In genomic region chr6:87723727-87724078, GRCh38 we compare ENCODE assay signal across 17 cellular contexts. TPM values are rescaled to one million over a fixed set of nuclear protein-coding genes. Genes with fewer than 3 reads are reported as not detected.
DNase-seq lines count a peak whose midpoint lies in the region; ATAC-seq, FAIRE-seq and TF ChIP-seq lines count a peak whose summit lies in the region.
"Had no signal": no experiment of that assay in that cellular context is flagged by ENCODE, and none has a peak within 500 bp of the region (broad histone marks: within the 10 kb centered on the region; RNA-seq: fewer than 3 reads in every experiment).

No MANE protein-coding gene starts in this region.

- H3K4me2 ChIP-seq in A549 (peak overlapping the region; percentile 60), HCT116 (ENCODE audit: low read length) (peak overlapping the region; percentile 53)

- no TSS peak for BruUV-seq in HCT116 (replicated peaks; lab: Mats Ljungman, UMichigan)

- intact Hi-C loops in HCT116 (cut with micrococcal nuclease): loop anchor here (1.0 kb wide), 1 partner anchor 9 kb away; no protein-coding TSS in a partner anchor
- intact Hi-C loops in adrenal gland (cut with DNase I): no loop called here
- intact Hi-C loops in right lobe of liver (cut with DNase I): no loop called here

- no peak for TF ChIP-seq RAD21 in A549 (conservative IDR thresholded peaks at IDR 0.05 in 1 of 2, IDR thresholded peaks at IDR 0.05 in 1 of 2)
- TF ChIP-seq RAD21 in HCT116 (IDR thresholded peaks at IDR 0.05; ENCODE audit: low read depth): no peak

- H3K27ac ChIP-seq in A549 (peak overlapping the region; percentile 93), HCT116 (ENCODE audit: low read depth, low read length) (no peak overlapping the region), adrenal gland (peak overlapping the region in 3 of 5 donors; percentile 30 to 54 (median 39)), right lobe of liver (peak overlapping the region in 2 of 3 donors; percentile 19 to 70)
- H3K27ac ChIP-seq: esophagus muscularis mucosa had no signal

- POLR2A ChIA-PET in A549 (lab: Yijun Ruan, JAX) (interaction anchor here (0.9 to 1.4 kb wide), 4 partner anchors 9 to 66 kb away, joined by 3 to 14 read pairs (median 4); partner anchors contain the start of gene AKIRIN2), HCT116 (lab: Charles Lee) (interaction anchor here (0.8 to 2.2 kb wide), 3 partner anchors 9 to 21 kb away, joined by 3 to 7 read pairs (median 4); partner anchors contain the start of gene AKIRIN2)

- CTCF ChIA-PET in A549 (lab: Yijun Ruan, JAX): interaction anchor here (2.0 kb wide), 1 partner anchor 49 kb away, joined by 7 read pairs; no protein-coding TSS in a partner anchor
- CTCF ChIA-PET in HCT116 (lab: Charles Lee): no interaction called here

- H3K4me3 Mint-ChIP-seq in activated naive CD8-positive, alpha-beta T cell treated with anti-CD3 and anti-CD28 coated beads for 36 hours: no peak overlapping the region
- H3K4me3 Mint-ChIP-seq: T-helper 2 cell treated with Interferon-gamma antibody and Interleukin-4, amounts not matched to agents 5 μg/mL and 100 μg/mL, for 36 hours had no signal

- no peaks in the 10 kb centered on the region for H3K9me3 Mint-ChIP-seq in activated naive CD8-positive, alpha-beta T cell treated with anti-CD3 and anti-CD28 coated beads for 36 hours
- H3K9me3 Mint-ChIP-seq: T-helper 2 cell treated with Interferon-gamma antibody and Interleukin-4, amounts not matched to agents 5 μg/mL and 100 μg/mL, for 36 hours had no signal

- no peaks in the 10 kb centered on the region for H3K9me2 ChIP-seq in HCT116 (ENCODE audit: insufficient read depth)

- TF ChIP-seq CTCF in A549 (IDR thresholded peaks at IDR 0.05): no peak
- no peak for TF ChIP-seq CTCF in HCT116 (IDR thresholded peaks at IDR 0.05 in 2 of 3, conservative IDR thresholded peaks at IDR 0.05 in 1 of 3; ENCODE audit: borderline replicate concordance in 1 of 3, insufficient read depth in 1 of 3, low read depth in 2 of 3, low read length in 2 of 3)
- no peak for TF ChIP-seq CTCF in adrenal gland (IDR thresholded peaks at IDR 0.05)
- no peak for TF ChIP-seq CTCF in right lobe of liver (IDR thresholded peaks at IDR 0.05)

- H2AFZ ChIP-seq in HCT116 (ENCODE audit: low read depth, low read length, poor library complexity, severe bottlenecking): peak overlapping the region; percentile 48

- no peaks in the 10 kb centered on the region for H3K27me3 Mint-ChIP-seq in activated naive CD8-positive, alpha-beta T cell treated with anti-CD3 and anti-CD28 coated beads for 36 hours

- no peak for FAIRE-seq in A549 (lab: Jason Lieb, UNC)
- FAIRE-seq: pancreas had no signal

- H3K36me3 Mint-ChIP-seq in activated naive CD8-positive, alpha-beta T cell treated with anti-CD3 and anti-CD28 coated beads for 36 hours: no peaks in the 10 kb centered on the region

- no peaks in the 10 kb centered on the region for H3K27me3 ChIP-seq in HCT116 (ENCODE audit: insufficient read depth, low read length)
- no peaks in the 10 kb centered on the region for H3K27me3 ChIP-seq in adrenal gland
- no peaks in the 10 kb centered on the region for H3K27me3 ChIP-seq in right lobe of liver
- H3K27me3 ChIP-seq: esophagus muscularis mucosa, pancreas had no signal

- H4K20me1 ChIP-seq in HCT116 (ENCODE audit: insufficient read depth): no peaks in the 10 kb centered on the region

- RAD21 ChIA-PET in HCT116 (lab: Charles Lee; ENCODE audit: low non-redundant PET in 1 of 2, low total read pairs in 2 of 2, uncharacterized antibody in 2 of 2, unreplicated experiment in 2 of 2): no interaction called here

- peaks cover 9% of the 10 kb centered on the region for H3K4me1 Mint-ChIP-seq in activated naive CD8-positive, alpha-beta T cell treated with anti-CD3 and anti-CD28 coated beads for 36 hours

- no peak overlapping the region for H3K27ac Mint-ChIP-seq in activated naive CD8-positive, alpha-beta T cell treated with anti-CD3 and anti-CD28 coated beads for 36 hours
- H3K27ac Mint-ChIP-seq: T-helper 2 cell treated with Interferon-gamma antibody and Interleukin-4, amounts not matched to agents 5 μg/mL and 100 μg/mL, for 36 hours had no signal

- TF ChIP-seq POLR2A in A549 (IDR thresholded peaks at IDR 0.05; ENCODE audit: low read length): no peak
- TF ChIP-seq POLR2A in HCT116 (IDR thresholded peaks at IDR 0.05; ENCODE audit: borderline replicate concordance, extremely low read depth, insufficient read depth, insufficient read length): no peak
- TF ChIP-seq POLR2A in adrenal gland (IDR thresholded peaks at IDR 0.05): no peak
- no peak for TF ChIP-seq POLR2A in right lobe of liver (IDR thresholded peaks at IDR 0.05)

- no peak for DNase-seq in A549 (ENCODE audit: low read depth in 1 of 2, low spot score in 1 of 2)
- DNase-seq in HCT116 (ENCODE audit: low read depth, low spot score): no peak
- no peak for DNase-seq in adrenal gland
- no peak for DNase-seq in right lobe of liver
- no peak for DNase-seq in glomerular visceral epithelial cell (ENCODE audit: extremely low spot score)
- DNase-seq in activated naive CD8-positive, alpha-beta T cell treated with anti-CD3 and anti-CD28 coated beads for 36 hours: no peak
- DNase-seq: activated CD4-positive, alpha-beta T cell treated with anti-CD3 and anti-CD28 coated beads for 48 hours; activated T-cell treated with anti-CD3 and anti-CD28 coated beads, Interleukin-2, amount 50 U/mL, for 48 hours; cortex of kidney; NCI-H187; NCI-H524 had no signal

- H3K36me3 ChIP-seq in HCT116 (ENCODE audit: control insufficient read depth in 1 of 2, insufficient read depth in 2 of 2, low read length in 2 of 2): no peaks in the 10 kb centered on the region
- no peaks in the 10 kb centered on the region for H3K36me3 ChIP-seq in adrenal gland (replicated peaks in 1 of 2)
- H3K36me3 ChIP-seq in right lobe of liver: no peaks in the 10 kb centered on the region
- H3K36me3 ChIP-seq: esophagus muscularis mucosa, HAP-1, pancreas had no signal

- H3K9me3 ChIP-seq in A549 (0 out of 3 replicates have a peak, but pooled peaks cover 7% of the 10 kb centered on the region), HCT116 (ENCODE audit: control insufficient read depth in 1 of 2, insufficient read depth in 1 of 2, low read depth in 1 of 2, low read length in 2 of 2) (no peaks in the 10 kb centered on the region), adrenal gland (replicated peaks in 1 of 3) (no peaks in the 10 kb centered on the region), right lobe of liver (no peaks in the 10 kb centered on the region)
- H3K9me3 ChIP-seq: esophagus muscularis mucosa, HAP-1, pancreas had no signal

- H3K4me1 ChIP-seq in A549 (peaks cover 62% of the 10 kb centered on the region), HCT116 (ENCODE audit: control insufficient read depth in 1 of 2, insufficient read depth in 2 of 2, low read length in 2 of 2) (peaks cover 10 to 22% of the 10 kb centered on the region in 2 experiments; a peak in 3 of 4 replicates), adrenal gland (replicated peaks in 1 of 2) (peaks cover 24 to 28% of the 10 kb centered on the region in 2 donors), right lobe of liver (peaks cover 0 to 14% (median 7%) of the 10 kb centered on the region in 4 donors)

- ATAC-seq in A549 (no peak), HCT116 (no peak), right lobe of liver (no peak), HG03039 (IDR thresholded peaks at IDR 0.05; ENCODE audit: unreplicated experiment) (no peak), HG03097 (IDR thresholded peaks at IDR 0.05; ENCODE audit: low FRiP score, unreplicated experiment) (no peak)

- no peaks in the 10 kb centered on the region for H3K79me2 ChIP-seq in HCT116 (ENCODE audit: insufficient read depth, low read length)

- 79% methylated on average over 4 of the region's 4 CpGs for WGBS in A549 (ENCODE audit: missing lambda C conversion rate)
- 71 to 90% (median 84%) methylated on average over 4 of the region's 4 CpGs for WGBS in adrenal gland, 4 donors
- 64% methylated on average over 4 of the region's 4 CpGs for WGBS in right lobe of liver (ENCODE audit: insufficient coverage, low coverage, low lambda C conversion rate, missing lambda C conversion rate)

- TF ChIP-seq EP300 in A549 (IDR thresholded peaks at IDR 0.05): no peak

- H3K9ac ChIP-seq in HCT116 (ENCODE audit: low read length): no peak overlapping the region

- H3K4me3 ChIP-seq in A549 (no peak overlapping the region), HCT116 (replicated peaks in 1 of 2; ENCODE audit: low read depth in 1 of 2, low read length in 2 of 2) (no peak overlapping the region), adrenal gland (no peak overlapping the region), right lobe of liver (no peak overlapping the region)
- H3K4me3 ChIP-seq: esophagus muscularis mucosa, HAP-1, pancreas had no signal

TF ChIP-seq in A549, 52 proteins besides CTCF, POLR2A, EP300 and RAD21 (continues in another document):
- no peak for TF ChIP-seq ZC3H11A (IDR thresholded peaks at IDR 0.05)
- TF ChIP-seq HES2 (IDR thresholded peaks at IDR 0.05): no peak
- no peak for TF ChIP-seq SMC3 (IDR thresholded peaks at IDR 0.05)
- TF ChIP-seq NPAS2 (CRISPR knock-in tag; IDR thresholded peaks at IDR 0.05; ENCODE audit: borderline replicate concordance): no peak
- TF ChIP-seq GATA3 (IDR thresholded peaks at IDR 0.05; ENCODE audit: borderline replicate concordance): no peak

TF ChIP-seq in HCT116, 20 proteins besides CTCF, POLR2A, EP300 and RAD21 (continues in another document):
- TF ChIP-seq SIN3A (IDR thresholded peaks at IDR 0.05; ENCODE audit: low read depth) (no peak), EGR1 (IDR thresholded peaks at IDR 0.05; ENCODE audit: low read depth) (no peak), JUND (IDR thresholded peaks at IDR 0.05) (no peak)

RNA-seq across cellular contexts. Expression of gene AKIRIN2, which starts 21.7 kb away (rescaled TPM):
- polyA plus RNA-seq in A549 (2011; rRNA removed) (23.7 and 28.8 TPM in 2 replicates), A549 (2017; fragmentation: RNase III; extraction: RNeasy Plus Mini Kit Qiagen cat#74134 plus additional on column Dnase treatment) (39.1 to 41.6 TPM (median 40.1 TPM) in 3 replicates), adrenal gland (10 to 100 TPM; 22.8 to 60.0 (median 31.1) TPM)
- polyA plus RNA-seq in A549 (2012; cell fraction: cytosol; rRNA removed): 28.6 and 32.2 TPM in 2 replicates
- 28.2 and 33.2 TPM in 2 replicates for polyA plus RNA-seq in A549 (2012; cell fraction: nucleus; rRNA removed)
- polyA minus RNA-seq in A549 (2011; rRNA and poly(A)+ RNA removed): 13.6 and 20.5 TPM in 2 replicates
- total RNA-seq in HCT116 (2021; ENCODE audit: unreplicated experiment) (54.8 TPM), adrenal gland (10 to 100 TPM; 23.9 to 70.2 (median 55.5) TPM), right lobe of liver (10 to 100 TPM; 10.6 to 25.3 (median 18.6) TPM)
- polyA plus RNA-seq in HCT116 (2012): 41.1 and 46.9 TPM in 2 replicates
- total RNA-seq in activated naive CD8-positive, alpha-beta T cell treated with anti-CD3 and anti-CD28 coated beads for 36 hours: 10 to 100 TPM; 47.5 to 48.7 TPM
